Comparison of ENCODE assay signal across 14 cellular contexts in genomic region chr19:14114439-14114838, GRCh38. TPM values are rescaled to one million over a fixed set of nuclear protein-coding genes. Genes with fewer than 3 reads are reported as not detected.
DNase-seq lines count a peak whose midpoint lies in the region; ATAC-seq and TF ChIP-seq lines count a peak whose summit lies in the region.
"Had no signal": no experiment of that assay in that cellular context is flagged by ENCODE, and none has a peak within 500 bp of the region (broad histone marks: within the 10 kb centered on the region; RNA-seq: fewer than 3 reads in every experiment).

No MANE protein-coding gene starts in this region.

- ATAC-seq in right cardiac atrium (no peak), left ventricle myocardium superior (no peak), left lung (no peak), left colon (no peak), GM18502 (IDR thresholded peaks at IDR 0.05; ENCODE audit: poor library complexity, unreplicated experiment) (no peak)
- ATAC-seq: natural killer cell treated with Interleukin-12 subunit alpha and Interleukin-12 subunit beta and Interleukin-15 and Interleukin-18, amount 100 ng/mL, for 72 hours; SK-N-SH treated with all-trans-retinoic acid at 6 μM for 48 hours had no signal

- intact Hi-C loops in right cardiac atrium (cut with DNase I) (no loop called here), left ventricle myocardium superior (cut with micrococcal nuclease) (no loop called here), left lung (cut with DNase I) (no loop called here), left colon (cut with DNase I, micrococcal nuclease) (no loop called here)

- H3K36me3 ChIP-seq in left lung: peaks cover 0 to 3% of the 10 kb centered on the region in 2 donors

- 85% methylated on average over 7 of the region's 7 CpGs for WGBS in right cardiac atrium

- H3K9me3 ChIP-seq in right cardiac atrium (ENCODE audit: control insufficient read depth, low read length) (no peaks in the 10 kb centered on the region), left lung (no peaks in the 10 kb centered on the region)

- H3K4me1 ChIP-seq in right cardiac atrium (ENCODE audit: control insufficient read depth, insufficient read depth, low read length): peaks cover 15% of the 10 kb centered on the region
- H3K4me1 ChIP-seq in left lung: peaks cover 37 to 64% of the 10 kb centered on the region in 2 donors

- DNase-seq in right cardiac atrium: peak in 1 of 3 donors; percentile 54
- DNase-seq in left ventricle myocardium superior: no peak
- DNase-seq in left lung: no peak
- DNase-seq in mucosa of gallbladder (ENCODE audit: low spot score): no peak
- no peak for DNase-seq in left colon
- no peak for DNase-seq in cerebellum (ENCODE audit: low spot score)
- DNase-seq: NCI-H526 had no signal

- H3K27me3 ChIP-seq in right cardiac atrium (ENCODE audit: control insufficient read depth, insufficient read depth): no peaks in the 10 kb centered on the region
- H3K27me3 ChIP-seq in left lung: no peaks in the 10 kb centered on the region

- H3K27ac ChIP-seq in right cardiac atrium (ENCODE audit: low read length) (peak overlapping the region; percentile 44), left lung (peak overlapping the region; percentile 17 to 88), skin epidermis (peak overlapping the region in 11 of 21 experiments; percentile 21 to 82 (median 63))
- H3K27ac ChIP-seq: PC-9 had no signal

- H3K4me3 ChIP-seq in right cardiac atrium (ENCODE audit: low read length) (no peak overlapping the region), left lung (no peak overlapping the region), skin epidermis (no peak overlapping the region)
- H3K4me3 ChIP-seq: PC-9 had no signal

- TF ChIP-seq CTCF in left lung (IDR thresholded peaks at IDR 0.05): no peak

RNA-seq across cellular contexts. Expression of gene PRKACA, which starts 3.1 kb away (rescaled TPM):
- total RNA-seq in right cardiac atrium (100 to 1,000 TPM; 351 to 412 (median 373) TPM), left ventricle myocardium superior (514 TPM), left lung (100 to 1,000 TPM in 1 of 2 donors, 10 to 100 TPM in 1; 81.5 to 118 TPM), mucosa of gallbladder (98.7 TPM), left colon (10 to 100 TPM; 78.8 to 80.1 TPM), cerebellum (27.7 TPM)
- polyA plus RNA-seq in right cardiac atrium: 256 TPM

RNA-seq across cellular contexts. Expression of gene ASF1B, which starts 21.9 kb away (rescaled TPM):
- total RNA-seq in right cardiac atrium (1 to 10 TPM in 3 of 4 donors, under 1 TPM in 1; 0.56 to 1.4 (median 1.2) TPM), left ventricle myocardium superior (1.6 TPM), left lung (10 to 100 TPM; 10.5 to 11.4 TPM), mucosa of gallbladder (1.7 TPM), left colon (10 to 100 TPM in 1 of 2 donors, 1 to 10 TPM in 1; 6.5 to 12.5 TPM), cerebellum (4.4 TPM)
- polyA plus RNA-seq in right cardiac atrium: 0.29 TPM

RNA-seq across cellular contexts. Expression of gene SAMD1, which starts 23.9 kb away (rescaled TPM):
- total RNA-seq in right cardiac atrium (10 to 100 TPM; 34.0 to 53.8 (median 42.5) TPM), left ventricle myocardium superior (58.0 TPM), left lung (10 to 100 TPM; 40.4 to 56.9 TPM), mucosa of gallbladder (56.5 TPM), left colon (10 to 100 TPM; 45.8 to 51.5 TPM), cerebellum (14.5 TPM)
- polyA plus RNA-seq in right cardiac atrium: 32.2 TPM

RNA-seq across cellular contexts. Expression of gene C19orf67, which starts 28.9 kb away (rescaled TPM):
- total RNA-seq in right cardiac atrium (not detected), left ventricle myocardium superior (not detected), left lung (not detected), mucosa of gallbladder (not detected), left colon (under 1 TPM in 1 of 2 donors, not detected in 1; 0.42 TPM), cerebellum (not detected)
- not detected for polyA plus RNA-seq in right cardiac atrium
- total RNA-seq: left lobe of liver; natural killer cell treated with Interleukin-12 subunit alpha and Interleukin-12 subunit beta and Interleukin-15 and Interleukin-18, amount 100 ng/mL, for 72 hours; PC-9; urinary bladder had no signal
- polyA plus RNA-seq: urinary bladder had no signal

RNA-seq across cellular contexts. Expression of gene MISP3, which starts 41.9 kb away (rescaled TPM):
- total RNA-seq in right cardiac atrium (10 to 100 TPM in 1 of 4 donors, 1 to 10 TPM in 3; 6.4 to 10.3 (median 9.2) TPM), left ventricle myocardium superior (6.8 TPM), left lung (10 to 100 TPM in 1 of 2 donors, 1 to 10 TPM in 1; 6.3 to 10.8 TPM), mucosa of gallbladder (21.6 TPM), left colon (10 to 100 TPM; 32.9 to 40.3 TPM), cerebellum (1.5 TPM)
- 11.1 TPM for polyA plus RNA-seq in right cardiac atrium
